ENCODE assay signal across 20 cellular contexts in genomic region chr14:93951798-93952540, GRCh38. TPM values are rescaled to one million over a fixed set of nuclear protein-coding genes. Genes with fewer than 3 reads are reported as not detected.
DNase-seq lines count a peak whose midpoint lies in the region; ATAC-seq and TF ChIP-seq lines count a peak whose summit lies in the region.
"Had no signal": no experiment of that assay in that cellular context is flagged by ENCODE, and none has a peak within 500 bp of the region (broad histone marks: within the 10 kb centered on the region; RNA-seq: fewer than 3 reads in every experiment).

No MANE protein-coding gene starts in this region.

- H3K9ac ChIP-seq in stomach smooth muscle (ENCODE audit: low read length in 2 of 2): no peak overlapping the region

- TF ChIP-seq CTCF in heart right ventricle (IDR thresholded peaks at IDR 0.05) (no peak), lower leg skin (IDR thresholded peaks at IDR 0.05) (no peak)

- TF ChIP-seq POLR2A in lower leg skin (IDR thresholded peaks at IDR 0.05): no peak

- no peaks in the 10 kb centered on the region for H3K9me3 Mint-ChIP-seq in activated naive CD8-positive, alpha-beta T cell treated with anti-CD3 and anti-CD28 coated beads, Interleukin-2, amount 10 ng/mL, durations not matched to agents 7 days and 5 days

- H3K36me3 Mint-ChIP-seq in activated naive CD8-positive, alpha-beta T cell treated with anti-CD3 and anti-CD28 coated beads, Interleukin-2, amount 10 ng/mL, durations not matched to agents 7 days and 5 days: peaks cover 3% of the 10 kb centered on the region

- intact Hi-C loops in left ventricle myocardium superior (cut with micrococcal nuclease): no loop called here
- intact Hi-C loops in heart right ventricle (cut with DNase I): no loop called here
- intact Hi-C loops in lower leg skin (cut with DNase I; ENCODE audit: low total_unique reads): no loop called here

- peaks cover 48% of the 10 kb centered on the region for H3K4me1 Mint-ChIP-seq in activated naive CD8-positive, alpha-beta T cell treated with anti-CD3 and anti-CD28 coated beads, Interleukin-2, amount 10 ng/mL, durations not matched to agents 7 days and 5 days

- POLR2A ChIA-PET in activated naive CD8-positive, alpha-beta T cell treated with anti-CD3 and anti-CD28 coated beads, Interleukin-2, amount 10 ng/mL, durations not matched to agents 7 days and 5 days (lab: Charles Lee): interaction anchor here (0.6 to 1.5 kb wide), 6 partner anchors 8 to 177 kb away, joined by 3 to 8 read pairs (median 4); no protein-coding TSS in a partner anchor

- ATAC-seq in left ventricle myocardium superior (peak; percentile 12), heart right ventricle (no peak), HG03439 (IDR thresholded peaks at IDR 0.05; ENCODE audit: unreplicated experiment) (no peak)
- ATAC-seq in activated naive CD8-positive, alpha-beta T cell treated with anti-CD3 and anti-CD28 coated beads, Interleukin-2, amount 10 ng/mL, durations not matched to agents 7 days and 5 days (ENCODE audit: low read depth): no peak
- ATAC-seq: PC-3 had no signal

- H3K27me3 Mint-ChIP-seq in activated naive CD8-positive, alpha-beta T cell treated with anti-CD3 and anti-CD28 coated beads, Interleukin-2, amount 10 ng/mL, durations not matched to agents 7 days and 5 days: no peaks in the 10 kb centered on the region

- H3K27me3 ChIP-seq in heart right ventricle: peaks cover 0 to 4% (median 0%) of the 10 kb centered on the region in 7 donors
- no peaks in the 10 kb centered on the region for H3K27me3 ChIP-seq in stomach smooth muscle (ENCODE audit: control insufficient read depth in 1 of 2, insufficient read depth in 2 of 2, low read length in 2 of 2)

- peaks cover 7 to 57% (median 36%) of the 10 kb centered on the region in 9 donors for H3K4me1 ChIP-seq in heart right ventricle
- H3K4me1 ChIP-seq in stomach smooth muscle (ENCODE audit: control insufficient read depth, insufficient read depth, low read length): peaks cover 60% of the 10 kb centered on the region

- WGBS in heart right ventricle, 2 donors: 47 to 51% methylated on average over 6 of the region's 6 CpGs
- WGBS in lower leg skin, 2 donors: 50 to 65% methylated on average over 6 of the region's 6 CpGs

- H3K4me3 ChIP-seq in heart right ventricle (no peak overlapping the region), stomach smooth muscle (ENCODE audit: low read length in 2 of 2) (no peak overlapping the region), lower leg skin (ENCODE audit: low read depth, poor library complexity, severe bottlenecking) (no peak overlapping the region)
- H3K4me3 ChIP-seq: skin epidermis had no signal

- H3K36me3 ChIP-seq in heart right ventricle: peaks cover 0 to 65% (median 19%) of the 10 kb centered on the region in 9 donors
- peaks cover 43 to 57% of the 10 kb centered on the region in 2 donors for H3K36me3 ChIP-seq in stomach smooth muscle (ENCODE audit: control insufficient read depth in 2 of 2, insufficient read depth in 2 of 2, low read length in 2 of 2)

- H3K4me3 Mint-ChIP-seq in activated naive CD8-positive, alpha-beta T cell treated with anti-CD3 and anti-CD28 coated beads, Interleukin-2, amount 10 ng/mL, durations not matched to agents 7 days and 5 days: no peak overlapping the region

- peak overlapping the region in 3 of 10 donors; percentile 9 to 39 (median 12) for H3K27ac ChIP-seq in heart right ventricle
- peak overlapping the region; percentile 67 for H3K27ac ChIP-seq in stomach smooth muscle (ENCODE audit: low read length)
- H3K27ac ChIP-seq: skin epidermis had no signal

- DNase-seq in left ventricle myocardium superior: peak; percentile 16
- no peak for DNase-seq in heart right ventricle
- peak; percentile 73 for DNase-seq in NCI-H1105 (lab: John Stamatoyannopoulos, UW)
- no peak for DNase-seq in activated naive CD8-positive, alpha-beta T cell treated with anti-CD3 and anti-CD28 coated beads, Interleukin-2, amount 10 ng/mL, durations not matched to agents 7 days and 5 days
- DNase-seq in SIG-M5 (lab: John Stamatoyannopoulos, UW): no peak
- DNase-seq in lower leg skin (ENCODE audit: low spot score in 2 of 2): no peak
- DNase-seq: activated CD4-positive, CD25-positive, alpha-beta regulatory T cell; activated T-cell treated with anti-CD3 and anti-CD28 coated beads for 4 hours; DMS53; islet precursor cell; PC-3; stimulated activated naive CD4-positive, alpha-beta T cell treated with Interleukin-2 at 50 U/mL for 16 hours had no signal

- no peaks in the 10 kb centered on the region for H3K9me3 ChIP-seq in heart right ventricle
- no peaks in the 10 kb centered on the region for H3K9me3 ChIP-seq in stomach smooth muscle (ENCODE audit: control insufficient read depth in 2 of 2, low read length in 2 of 2)

- peak overlapping the region; percentile 58 for H3K27ac Mint-ChIP-seq in activated naive CD8-positive, alpha-beta T cell treated with anti-CD3 and anti-CD28 coated beads, Interleukin-2, amount 10 ng/mL, durations not matched to agents 7 days and 5 days

RNA-seq across cellular contexts. Expression of gene ASB2, which starts 24.4 kb away (rescaled TPM):
- total RNA-seq in left ventricle myocardium superior (268 TPM), heart right ventricle (100 to 1,000 TPM in 9 of 10 donors, 10 to 100 TPM in 1; 85.7 to 253 (median 168) TPM), lower leg skin (1 to 10 TPM in 2 of 4 donors, under 1 TPM in 2; 0.46 to 5.4 (median 1.8) TPM)
- polyA plus RNA-seq in heart right ventricle: 100 to 1,000 TPM in 1 of 2 donors, 10 to 100 TPM in 1; 19.6 to 374 TPM
- total RNA-seq in activated naive CD8-positive, alpha-beta T cell treated with anti-CD3 and anti-CD28 coated beads, Interleukin-2, amount 10 ng/mL, durations not matched to agents 7 days and 5 days: 10 to 100 TPM; 21.3 to 24.0 TPM
- total RNA-seq: endothelial cell of umbilical vein had no signal
- polyA plus RNA-seq: endothelial cell of umbilical vein had no signal

RNA-seq across cellular contexts. Expression of gene FAM181A, which starts 24.8 kb away (rescaled TPM):
- not detected for total RNA-seq in left ventricle myocardium superior
- total RNA-seq in heart right ventricle: not detected
- not detected for polyA plus RNA-seq in heart right ventricle
- not detected for total RNA-seq in activated naive CD8-positive, alpha-beta T cell treated with anti-CD3 and anti-CD28 coated beads, Interleukin-2, amount 10 ng/mL, durations not matched to agents 7 days and 5 days
- not detected for total RNA-seq in lower leg skin
- total RNA-seq: endothelial cell of umbilical vein, glomerular endothelial cell, mononuclear cell, osteoblast, PC-3 had no signal
- polyA plus RNA-seq: adipose tissue, endothelial cell of umbilical vein had no signal

RNA-seq across cellular contexts. Expression of gene CCDC197, which starts 45.1 kb away (rescaled TPM):
- 0.74 TPM for total RNA-seq in left ventricle myocardium superior
- total RNA-seq in heart right ventricle: 1 to 10 TPM in 3 of 10 donors, under 1 TPM in 6, not detected in 1; 0.40 to 1.6 (median 0.75) TPM
- polyA plus RNA-seq in heart right ventricle: 1 to 10 TPM in 1 of 2 donors, not detected in 1; 1.3 TPM
- total RNA-seq in activated naive CD8-positive, alpha-beta T cell treated with anti-CD3 and anti-CD28 coated beads, Interleukin-2, amount 10 ng/mL, durations not matched to agents 7 days and 5 days: under 1 TPM in 1 of 2 experiments, not detected in 1; 0.25 TPM
- total RNA-seq in lower leg skin: not detected
- total RNA-seq: endothelial cell of umbilical vein, glomerular endothelial cell, mononuclear cell, osteoblast, PC-3 had no signal
- polyA plus RNA-seq: adipose tissue, endothelial cell of umbilical vein had no signal

Comparison
In these comparisons a context has a peak if more than half of its experiments do, and no peak if none do; other contexts are left out.
1. DNase-seq: peak in left ventricle myocardium superior (single experiment) and NCI-H1105 (single experiment); none in heart right ventricle (0 of 2), activated naive CD8-positive, alpha-beta T cell treated with anti-CD3 and anti-CD28 coated beads, Interleukin-2, amount 10 ng/mL, durations not matched to agents 7 days and 5 days (single experiment), SIG-M5 (single experiment) and lower leg skin (0 of 2).